ENCODE assay signal across 11 cellular contexts in the genomic region with DNA sequence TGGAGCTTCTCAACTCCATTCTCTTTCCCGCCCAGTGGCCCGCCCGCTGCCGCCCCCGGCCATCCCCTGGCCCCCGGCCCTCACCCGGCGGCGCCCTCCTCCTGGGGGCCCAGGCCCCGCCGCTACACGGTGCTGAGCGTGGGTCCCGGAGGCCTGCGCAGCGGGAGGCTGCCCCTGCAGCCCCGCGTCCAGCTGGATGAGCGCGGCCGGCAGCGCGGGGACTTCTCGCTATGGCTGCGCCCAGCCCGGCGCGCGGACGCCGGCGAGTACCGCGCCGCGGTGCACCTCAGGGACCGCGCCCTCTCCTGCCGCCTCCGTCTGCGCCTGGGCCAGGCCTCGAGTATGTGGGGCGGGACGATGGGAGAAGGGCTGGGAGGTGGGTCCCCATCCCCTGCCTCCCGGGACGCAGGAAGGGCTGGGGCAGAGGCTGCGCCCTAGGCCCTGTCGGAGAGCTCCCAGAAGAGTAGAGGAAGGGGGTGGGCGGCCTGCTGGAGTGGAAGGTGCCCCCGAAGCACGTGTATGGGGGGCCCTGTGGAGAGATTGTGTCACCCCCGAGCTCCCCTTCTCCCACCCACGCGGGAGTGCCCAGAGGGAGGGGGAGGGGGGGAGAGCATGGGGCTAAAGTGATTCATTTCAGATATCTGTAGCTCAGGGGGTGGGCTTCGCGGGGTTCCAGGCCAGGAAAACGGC. TPM values are rescaled to one million over a fixed set of nuclear protein-coding genes. Genes with fewer than 3 reads are reported as not detected.
DNase-seq lines count a peak whose midpoint lies in the region; ATAC-seq and TF ChIP-seq lines count a peak whose summit lies in the region.
"Had no signal": no experiment of that assay in that cellular context is flagged by ENCODE, and none has a peak within 500 bp of the region (broad histone marks: within the 10 kb centered on the region; RNA-seq: fewer than 3 reads in every experiment).

No MANE protein-coding gene starts in this region.

- no peak overlapping the region for H4K91ac ChIP-seq in mesenchymal stem cell (ENCODE audit: low read length)

- H3K79me1 ChIP-seq in mesenchymal stem cell (replicated peaks; ENCODE audit: low read length, poor library complexity, severe bottlenecking): peaks cover 6% of the 10 kb centered on the region

- H2BK12ac ChIP-seq in mesenchymal stem cell (ENCODE audit: low read length in 2 of 2): peak overlapping the region in 1 of 2 experiments; percentile 16

- no peak for DNase-seq in left ventricle myocardium inferior
- no peak for DNase-seq in left cardiac atrium
- peak; percentile 51 for DNase-seq in activated naive CD4-positive, alpha-beta T cell treated with anti-CD3 and anti-CD28 coated beads, Interleukin-2, amount 50 U/mL, for 16 hours
- DNase-seq in mesenchymal stem cell: no peak
- no peak for DNase-seq in thoracic aorta (ENCODE audit: low spot score)
- DNase-seq in NCI-H187 treated with DMSO at 0.1 percent for 48 hours (lab: John Stamatoyannopoulos, UW): no peak
- no peak for DNase-seq in 8988T
- no peak for DNase-seq in HT-29 (ENCODE audit: low spot score)
- DNase-seq: AML-193, foreskin melanocyte, MG63 had no signal

- H3K9ac ChIP-seq in mesenchymal stem cell (ENCODE audit: low read length): no peak overlapping the region

- no peaks in the 10 kb centered on the region for H3K9me3 ChIP-seq in left ventricle myocardium inferior (replicated peaks)
- H3K9me3 ChIP-seq in mesenchymal stem cell (ENCODE audit: control insufficient read depth, low read length): no peaks in the 10 kb centered on the region
- H3K9me3 ChIP-seq in thoracic aorta: no peaks in the 10 kb centered on the region
- H3K9me3 ChIP-seq: MG63 had no signal

- H3K23ac ChIP-seq in mesenchymal stem cell (ENCODE audit: low read length in 2 of 2): no peak overlapping the region

- H3K27me3 ChIP-seq in left ventricle myocardium inferior (ENCODE audit: low read depth): peaks cover 29% of the 10 kb centered on the region
- H3K27me3 ChIP-seq in mesenchymal stem cell (ENCODE audit: control insufficient read depth in 1 of 2, insufficient read depth in 1 of 2, low read length in 2 of 2): peaks cover 29 to 33% of the 10 kb centered on the region in 2 experiments
- H3K27me3 ChIP-seq in thoracic aorta (replicated peaks; ENCODE audit: insufficient read depth): no peaks in the 10 kb centered on the region
- H3K27me3 ChIP-seq: MG63 had no signal

- no peak overlapping the region for H3K4ac ChIP-seq in mesenchymal stem cell (ENCODE audit: low read depth in 1 of 2, low read length in 2 of 2)

- H3K14ac ChIP-seq in mesenchymal stem cell (ENCODE audit: low read length in 2 of 2): peak overlapping the region in 1 of 2 experiments; percentile 44

- 18% methylated on average over 44 of the region's 57 CpGs for WGBS in mesenchymal stem cell

- H3K4me1 ChIP-seq in left ventricle myocardium inferior: peaks cover 37% of the 10 kb centered on the region
- peaks cover 33% of the 10 kb centered on the region for H3K4me1 ChIP-seq in mesenchymal stem cell (ENCODE audit: control insufficient read depth, insufficient read depth, low read depth, low read length)
- peaks cover 15 to 31% of the 10 kb centered on the region in 2 donors for H3K4me1 ChIP-seq in thoracic aorta (ENCODE audit: control insufficient read depth in 1 of 2, low read depth in 2 of 2)

- H3K18ac ChIP-seq in mesenchymal stem cell (ENCODE audit: low read depth in 1 of 2, low read length in 2 of 2): peak overlapping the region in 1 of 2 experiments; percentile 13

- no peak for TF ChIP-seq CTCF in left ventricle myocardium inferior (IDR thresholded peaks at IDR 0.05; ENCODE audit: borderline replicate concordance)
- no peak for TF ChIP-seq CTCF in thoracic aorta (IDR thresholded peaks at IDR 0.05)

- H2BK120ac ChIP-seq in mesenchymal stem cell (ENCODE audit: low read depth, low read length): no peak overlapping the region

- intact Hi-C loops in left ventricle myocardium inferior (cut with micrococcal nuclease) (no loop called here), left cardiac atrium (cut with DNase I) (no loop called here)

- H3K27ac ChIP-seq in left ventricle myocardium inferior (replicated peaks) (no peak overlapping the region), mesenchymal stem cell (ENCODE audit: low read length, poor library complexity, severe bottlenecking) (no peak overlapping the region), thoracic aorta (no peak overlapping the region)

- H4K8ac ChIP-seq in mesenchymal stem cell (ENCODE audit: low read length): peak overlapping the region; percentile 62

- no peak overlapping the region for H2BK15ac ChIP-seq in mesenchymal stem cell (ENCODE audit: low read depth, poor library complexity, severe bottlenecking)

- no peak overlapping the region for H2BK5ac ChIP-seq in mesenchymal stem cell (ENCODE audit: low read depth, low read length, poor library complexity, severe bottlenecking)

- peaks cover 13% of the 10 kb centered on the region for H3K36me3 ChIP-seq in left ventricle myocardium inferior
- peaks cover 18 to 47% of the 10 kb centered on the region in 2 experiments for H3K36me3 ChIP-seq in mesenchymal stem cell (ENCODE audit: control insufficient read depth in 1 of 2, insufficient read depth in 2 of 2, low read depth in 1 of 2, low read length in 2 of 2)
- H3K36me3 ChIP-seq in thoracic aorta: peaks cover 22% of the 10 kb centered on the region

- ATAC-seq in left cardiac atrium (no peak), thoracic aorta (ENCODE audit: insufficient number of reproducible peaks, low FRiP score, low read depth) (no peak)

- peak overlapping the region; percentile 49 for H3K4me2 ChIP-seq in mesenchymal stem cell (ENCODE audit: low read length, poor library complexity, severe bottlenecking)

- no peak overlapping the region for H2AFZ ChIP-seq in mesenchymal stem cell (ENCODE audit: low read depth, low read length)

- H2AK5ac ChIP-seq in mesenchymal stem cell (ENCODE audit: low read length, severe bottlenecking): no peak overlapping the region

- peak overlapping the region; percentile 45 for H3K4me3 ChIP-seq in left ventricle myocardium inferior
- H3K4me3 ChIP-seq in mesenchymal stem cell (ENCODE audit: insufficient read depth in 1 of 2, low read depth in 1 of 2, low read length in 2 of 2): no peak overlapping the region
- peak overlapping the region; percentile 48 for H3K4me3 ChIP-seq in thoracic aorta
- H3K4me3 ChIP-seq: MG63 had no signal

RNA-seq across cellular contexts. Expression of gene LAG3, which starts 1.5 kb away (rescaled TPM):
- total RNA-seq in left ventricle myocardium inferior (not detected), left cardiac atrium (under 1 TPM; 0.62 to 0.97 TPM), thoracic aorta (1 to 10 TPM in 1 of 2 donors, under 1 TPM in 1; 0.95 to 1.5 TPM)
- polyA plus RNA-seq in mesenchymal stem cell (2013, experiment 1 of 2): 0.23 TPM
- 0.23 TPM for polyA plus RNA-seq in mesenchymal stem cell (2013, experiment 2 of 2)
- 0.05 and 0.56 TPM in 2 replicates for total RNA-seq in HT-29 (2014; rRNA removed; shearing (Covaris generic))

RNA-seq across cellular contexts. Expression of gene PTMS, which starts 7.6 kb away (rescaled TPM):
- total RNA-seq in left ventricle myocardium inferior (104 TPM), left cardiac atrium (100 to 1,000 TPM; 164 to 189 TPM), thoracic aorta (100 to 1,000 TPM; 168 to 186 TPM)
- polyA plus RNA-seq in mesenchymal stem cell (2013, experiment 1 of 2): 525 TPM
- polyA plus RNA-seq in mesenchymal stem cell (2013, experiment 2 of 2): 500 TPM
- total RNA-seq in HT-29 (2014; rRNA removed; shearing (Covaris generic)): 87.6 and 105 TPM in 2 replicates

RNA-seq across cellular contexts. Expression of gene CD4, which starts 15.5 kb away (rescaled TPM):
- 7.4 TPM for total RNA-seq in left ventricle myocardium inferior
- total RNA-seq in left cardiac atrium: 10 to 100 TPM; 11.6 to 24.2 TPM
- 1.8 TPM for polyA plus RNA-seq in mesenchymal stem cell (2013, experiment 1 of 2)
- polyA plus RNA-seq in mesenchymal stem cell (2013, experiment 2 of 2): 2.1 TPM
- 10 to 100 TPM; 22.3 to 25.0 TPM for total RNA-seq in thoracic aorta
- total RNA-seq in HT-29 (2014; rRNA removed; shearing (Covaris generic)): 0.25 and 0.47 TPM in 2 replicates

RNA-seq across cellular contexts. Expression of gene MLF2, which starts 20.9 kb away (rescaled TPM):
- total RNA-seq in left ventricle myocardium inferior (153 TPM), left cardiac atrium (100 to 1,000 TPM; 118 to 149 TPM), thoracic aorta (100 to 1,000 TPM; 129 to 179 TPM)
- polyA plus RNA-seq in mesenchymal stem cell (2013, experiment 1 of 2): 221 TPM
- polyA plus RNA-seq in mesenchymal stem cell (2013, experiment 2 of 2): 224 TPM
- total RNA-seq in HT-29 (2014; rRNA removed; shearing (Covaris generic)): 383 and 384 TPM in 2 replicates

RNA-seq across cellular contexts. Expression of gene GPR162, which starts 47.8 kb away (rescaled TPM):
- total RNA-seq in left ventricle myocardium inferior (6.5 TPM), left cardiac atrium (1 to 10 TPM; 5.3 to 8.4 TPM), thoracic aorta (1 to 10 TPM; 1.1 to 3.1 TPM)
- 7.7 TPM for polyA plus RNA-seq in mesenchymal stem cell (2013, experiment 1 of 2)
- polyA plus RNA-seq in mesenchymal stem cell (2013, experiment 2 of 2): 7.3 TPM
- not detected in 2 replicates for total RNA-seq in HT-29 (2014; rRNA removed; shearing (Covaris generic))

Comparison
In these comparisons a context has a peak if more than half of its experiments do, and no peak if none do; other contexts are left out.
1. H3K4me3 ChIP-seq: peak in left ventricle myocardium inferior (single experiment) and thoracic aorta (single experiment); none in mesenchymal stem cell (0 of 2).